22 cellular contexts compared by ENCODE assay signal in the genomic region with DNA sequence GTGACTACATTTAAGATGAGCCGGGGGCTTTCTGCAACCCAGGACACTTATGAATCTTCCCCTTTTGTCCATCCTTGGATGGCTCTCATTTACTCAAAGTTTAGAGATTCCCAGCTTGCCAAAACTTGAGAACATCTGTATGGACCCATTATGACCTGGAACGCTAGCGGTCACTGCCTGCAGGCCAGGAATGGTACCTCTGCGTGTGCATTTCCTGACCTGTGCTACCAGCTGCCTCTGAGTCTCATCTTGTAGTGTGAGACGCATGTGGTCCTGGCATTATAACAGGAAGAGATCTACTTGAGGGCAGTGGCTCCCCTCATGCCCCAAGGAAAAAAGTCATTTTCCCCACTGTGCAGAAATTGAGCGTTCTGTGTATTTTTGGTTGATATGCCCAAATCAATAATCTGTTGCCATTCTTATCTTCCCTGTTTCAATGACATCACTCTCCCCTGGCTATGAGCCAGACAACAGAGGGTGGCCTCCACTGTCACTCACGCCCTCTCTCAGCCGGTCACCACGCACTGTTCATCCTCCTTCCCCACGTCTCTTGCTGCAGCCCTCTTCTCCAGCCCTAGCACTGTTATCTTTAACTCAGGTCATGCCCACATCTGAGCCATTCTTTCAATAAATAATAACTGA.
"Had no signal": no experiment of that assay in that cellular context is flagged by ENCODE, and none has a peak within 500 bp of the region (broad histone marks: within the 10 kb centered on the region; RNA-seq: fewer than 3 reads in every experiment).

No MANE protein-coding gene starts in this region.

- ATAC-seq: activated CD8-positive, alpha-beta T cell treated with anti-CD3 and anti-CD28 coated beads, Interleukin-2, amount 10 ng/mL, durations not matched to agents 7 days and 5 days; activated naive CD4-positive, alpha-beta T cell treated with anti-CD3 and anti-CD28 coated beads, Interleukin-2, amount 50 U/mL, for 72 hours; heart right ventricle; left colon; naive thymus-derived CD4-positive, alpha-beta T cell had no signal

- H3K27me3 Mint-ChIP-seq: activated CD4-positive, alpha-beta T cell treated with anti-CD3 and anti-CD28 coated beads, Interleukin-2, amount 10 ng/mL, durations not matched to agents 7 days and 5 days had no signal

- H3K27me3 ChIP-seq: breast epithelium, heart right ventricle, upper lobe of left lung had no signal

- H3K9me3 Mint-ChIP-seq: activated CD4-positive, alpha-beta T cell treated with anti-CD3 and anti-CD28 coated beads, Interleukin-2, amount 10 ng/mL, durations not matched to agents 7 days and 5 days; activated naive CD4-positive, alpha-beta T cell treated with anti-CD3 and anti-CD28 coated beads, Interleukin-2, amount 50 U/mL, for 72 hours; activated T-helper 1 cell treated with anti-CD3 and anti-CD28 coated beads, Interleukin-12 subunit alpha, Interleukin-12 subunit beta, Interleukin-2, Interleukin-4 antibody, amounts not matched to agents 30 ng/mL and 10 ng/mL and 1 ng/mL, durations not matched to agents 14 hours and 24 hours and 36 hours had no signal

- FAIRE-seq: astrocyte, keratinocyte had no signal

- DNase-seq: activated CD4-positive, alpha-beta T cell treated with anti-CD3 and anti-CD28 coated beads, Interleukin-2, amount 10 ng/mL, durations not matched to agents 7 days and 5 days; activated CD4-positive, CD25-positive, alpha-beta regulatory T cell treated with anti-CD3 and anti-CD28 coated beads, Interleukin-2, amount 50 U/mL, for 72 hours; activated CD8-positive, alpha-beta T cell treated with anti-CD3 and anti-CD28 coated beads, Interleukin-2, amount 10 ng/mL, durations not matched to agents 7 days and 5 days; activated gamma-delta T cell treated with Interleukin-2 at 50 U/mL for 16 hours; endodermal cell; heart right ventricle; left colon; naive thymus-derived CD4-positive, alpha-beta T cell; retina; stimulated activated CD4-positive, alpha-beta T cell treated with anti-CD3 and anti-CD28 coated beads, Interleukin-4, amount 100 ng/mL, for 24 hours; stimulated activated naive CD4-positive, alpha-beta T cell treated with Interleukin-2 at 50 U/mL for 16 hours; upper lobe of left lung had no signal

- H3K27ac Mint-ChIP-seq: activated CD4-positive, alpha-beta T cell treated with anti-CD3 and anti-CD28 coated beads, Interleukin-2, amount 10 ng/mL, durations not matched to agents 7 days and 5 days; activated CD8-positive, alpha-beta T cell treated with anti-CD3 and anti-CD28 coated beads, Interleukin-2, amount 10 ng/mL, durations not matched to agents 7 days and 5 days; activated naive CD4-positive, alpha-beta T cell treated with anti-CD3 and anti-CD28 coated beads, Interleukin-2, amount 50 U/mL, for 72 hours; activated T-helper 1 cell treated with anti-CD3 and anti-CD28 coated beads, Interleukin-12 subunit alpha, Interleukin-12 subunit beta, Interleukin-2, Interleukin-4 antibody, amounts not matched to agents 30 ng/mL and 10 ng/mL and 1 ng/mL, durations not matched to agents 14 hours and 24 hours and 36 hours; endodermal cell; progenitor cell of endocrine pancreas had no signal

- H3K4me1 Mint-ChIP-seq: activated CD4-positive, alpha-beta T cell treated with anti-CD3 and anti-CD28 coated beads, Interleukin-2, amount 10 ng/mL, durations not matched to agents 7 days and 5 days; endodermal cell had no signal

- H3K9me3 ChIP-seq: breast epithelium, heart right ventricle, upper lobe of left lung had no signal

- H3K27ac ChIP-seq: breast epithelium, coronary artery, heart right ventricle, upper lobe of left lung, VCaP had no signal

- H3K4me3 ChIP-seq: breast epithelium, coronary artery, heart right ventricle, lung, upper lobe of left lung had no signal

- H3K4me3 Mint-ChIP-seq: activated CD4-positive, alpha-beta T cell treated with anti-CD3 and anti-CD28 coated beads, Interleukin-2, amount 10 ng/mL, durations not matched to agents 7 days and 5 days; activated CD8-positive, alpha-beta T cell treated with anti-CD3 and anti-CD28 coated beads, Interleukin-2, amount 10 ng/mL, durations not matched to agents 7 days and 5 days; activated T-helper 1 cell treated with anti-CD3 and anti-CD28 coated beads, Interleukin-12 subunit alpha, Interleukin-12 subunit beta, Interleukin-2, Interleukin-4 antibody, amounts not matched to agents 30 ng/mL and 10 ng/mL and 1 ng/mL, durations not matched to agents 14 hours and 24 hours and 36 hours; endodermal cell; naive thymus-derived CD4-positive, alpha-beta T cell; neural crest cell had no signal

- H3K36me3 Mint-ChIP-seq: naive thymus-derived CD4-positive, alpha-beta T cell had no signal

- H3K36me3 ChIP-seq: breast epithelium, heart right ventricle, upper lobe of left lung had no signal
